Comparison of ENCODE assay signal across 7 cellular contexts in the genomic region with DNA sequence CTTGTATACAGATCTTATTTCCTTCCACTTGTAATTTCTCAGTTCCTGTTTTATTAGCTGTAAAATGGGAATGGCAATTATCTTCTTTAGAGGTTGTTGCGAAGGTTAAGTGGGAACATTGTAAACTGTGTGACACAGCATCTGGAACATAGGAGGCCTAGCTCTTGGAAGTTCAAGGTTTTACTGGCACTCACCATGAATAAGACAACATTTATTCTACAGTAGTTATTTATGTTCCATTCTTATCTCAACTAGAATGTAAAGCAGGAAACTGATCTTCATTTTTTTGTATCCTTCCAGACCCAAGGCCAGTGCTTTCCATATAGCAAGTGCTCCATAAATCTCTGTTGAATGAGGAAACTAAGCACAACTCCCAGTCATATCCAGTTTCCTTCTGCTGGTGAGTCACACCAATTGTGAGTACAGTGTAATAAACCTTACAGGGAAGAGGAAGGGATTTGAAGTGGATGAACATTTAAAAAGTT.
DNase-seq lines count a peak whose midpoint lies in the region; ATAC-seq and TF ChIP-seq lines count a peak whose summit lies in the region.

No MANE protein-coding gene starts in this region.

- H3K4me1 ChIP-seq in mucosa of stomach (ENCODE audit: control insufficient read depth, insufficient read depth, low read length), result peaks cover 18% of the 10 kb centered on the region

- no peaks in the 10 kb centered on the region for H3K27me3 ChIP-seq in mucosa of stomach (ENCODE audit: control insufficient read depth, insufficient read depth, low read length)

- H3K9me3 ChIP-seq in mucosa of stomach (ENCODE audit: control insufficient read depth, low read length), result no peaks in the 10 kb centered on the region

- H3K4me3 ChIP-seq in GM08714 (ENCODE audit: low read length) (peak overlapping the region; percentile 74), cardiac fibroblast (replicated peaks in 1 of 2; ENCODE audit: low read depth in 2 of 2, low read length in 2 of 2) (peak overlapping the region; percentile 94 to 96), mucosa of stomach (ENCODE audit: low read length) (peak overlapping the region; percentile 98)

- ATAC-seq in HG02610 (IDR thresholded peaks at IDR 0.05; ENCODE audit: unreplicated experiment), result no peak

- H3K36me3 ChIP-seq in mucosa of stomach (ENCODE audit: control insufficient read depth, insufficient read depth, low read length), result no peaks in the 10 kb centered on the region

- peak overlapping the region; percentile 99 for H3K9ac ChIP-seq in mucosa of stomach (ENCODE audit: low read length)

- DNase-seq in NCI-H2029 treated with DMSO at 0.1 percent for 48 hours (lab: John Stamatoyannopoulos, UW) (peak; percentile 12), cardiac fibroblast (ENCODE audit: low read depth in 2 of 2) (peak; percentile 70 to 79), COR-L47 (lab: John Stamatoyannopoulos, UW) (no peak), OCI-M2 (lab: John Stamatoyannopoulos, UW; ENCODE audit: unreplicated experiment) (no peak)

- no peak for TF ChIP-seq CTCF in cardiac fibroblast (IDR thresholded peaks at IDR 0.05; ENCODE audit: low read depth, low read length)

Comparison
In these comparisons a context has a peak if more than half of its experiments do, and no peak if none do; other contexts are left out.
1. DNase-seq: peak in NCI-H2029 treated with DMSO at 0.1 percent for 48 hours (single experiment) and cardiac fibroblast (2 of 2); none in COR-L47 (single experiment) and OCI-M2 (single experiment).
2. Peak in every context shown above with its lines, with median percentiles within 50 percentile points of each other: H3K4me3 ChIP-seq.